Comparison of ENCODE assay signal across 15 cellular contexts in the genomic region with DNA sequence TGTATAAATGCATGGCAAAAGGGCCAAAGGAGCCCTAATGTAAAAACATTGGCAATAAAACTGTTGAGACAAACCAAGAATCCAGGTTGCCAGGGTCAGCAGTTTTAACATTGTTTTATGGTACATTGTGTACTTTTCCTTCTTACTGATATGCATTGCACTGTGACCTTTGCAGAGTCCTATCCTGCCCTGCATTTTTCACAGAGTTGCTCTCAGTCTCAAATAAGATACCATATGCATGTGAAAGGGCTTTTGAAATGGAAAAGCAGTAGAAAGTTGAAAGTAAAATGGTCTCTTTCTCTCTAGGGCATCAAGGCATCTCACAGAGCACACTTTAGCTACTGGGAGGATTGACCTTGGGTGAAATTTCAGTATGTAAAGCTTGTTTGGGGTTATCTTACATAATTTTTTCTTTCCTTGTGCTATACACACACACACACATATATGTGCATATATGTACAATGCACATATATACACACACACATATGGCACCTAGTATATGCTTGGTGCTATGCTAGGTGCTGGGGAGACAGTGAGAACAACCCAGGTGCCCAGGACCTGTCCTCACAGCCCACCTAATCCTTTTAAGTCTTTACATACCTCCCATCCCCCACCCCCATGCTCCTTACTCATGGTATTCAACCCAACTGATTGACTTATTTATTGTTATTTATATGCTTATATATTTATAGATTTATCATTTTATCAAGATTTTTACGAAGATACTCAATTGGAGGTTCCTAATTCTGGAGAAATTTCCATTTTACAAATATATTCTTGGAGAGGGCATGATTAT. TPM values are rescaled to one million over a fixed set of nuclear protein-coding genes. Genes with fewer than 3 reads are reported as not detected.
A peak's percentile ranks its signal among the peaks of the same experiment; 100 is the strongest.
DNase-seq lines count a peak whose midpoint lies in the region; FAIRE-seq and TF ChIP-seq lines count a peak whose summit lies in the region.
"Had no signal": no experiment of that assay in that cellular context is flagged by ENCODE, and none has a peak within 500 bp of the region (broad histone marks: within the 10 kb centered on the region; RNA-seq: fewer than 3 reads in every experiment).

No MANE protein-coding gene starts in this region.

- H3K9me3 ChIP-seq in HUES48 (ENCODE audit: control insufficient read depth, insufficient read depth, low read length) (peaks cover 12% of the 10 kb centered on the region; the same call in 1 of the 2 replicates), H1 (ENCODE audit: insufficient read depth in 2 of 2, low read depth in 1 of 2, low read length in 1 of 2) (peaks cover 2 to 4% of the 10 kb centered on the region in 2 experiments; a peak in 2 of 4 replicates), parathyroid adenoma (ENCODE audit: control insufficient read depth, low read length) (no peaks in the 10 kb centered on the region)
- H3K9me3 ChIP-seq: prostate gland, SJSA1, thyroid gland had no signal

- H3K79me2 ChIP-seq in H1 (ENCODE audit: control insufficient read depth in 1 of 2, insufficient read depth in 2 of 2, low read length in 2 of 2) (peaks cover 0 to 24% of the 10 kb centered on the region in 2 experiments; a peak in 3 of 4 replicates), parathyroid adenoma (peaks cover 19% of the 10 kb centered on the region)

- H3K79me1 ChIP-seq in H1 (ENCODE audit: low read depth, low read length) = 0 out of 2 replicates have a peak, but pooled peaks cover 3% of the 10 kb centered on the region

- peaks cover 38% of the 10 kb centered on the region for H3K4me1 ChIP-seq in HUES48 (ENCODE audit: control insufficient read depth, insufficient read depth, low read length)
- peaks cover 10 to 25% (median 16%) of the 10 kb centered on the region in 4 experiments; a peak in 6 of 7 replicates for H3K4me1 ChIP-seq in H1 (replicated peaks in 1 of 4; ENCODE audit: control insufficient read depth in 3 of 4, insufficient read depth in 4 of 4, low read length in 3 of 4)
- peaks cover 6% of the 10 kb centered on the region for H3K4me1 ChIP-seq in parathyroid adenoma
- H3K4me1 ChIP-seq: prostate gland had no signal

- peak overlapping the region; percentile 57 for H4K91ac ChIP-seq in H1 (replicated peaks; ENCODE audit: insufficient read length, low read length)

- H3K18ac ChIP-seq in H1 (ENCODE audit: extremely low read depth, low read length) = peak overlapping the region; percentile 75; the same call in 1 of the 2 replicates

- H3K9ac ChIP-seq in HUES48 (ENCODE audit: low read depth, low read length) = no peak overlapping the region; the same call in 1 of the 2 replicates
- H3K9ac ChIP-seq in H1 (replicated peaks in 1 of 4; ENCODE audit: extremely low read depth in 1 of 4, low read depth in 3 of 4, low read length in 3 of 4) = no peak overlapping the region
- H3K9ac ChIP-seq in parathyroid adenoma = no peak overlapping the region

- no peaks in the 10 kb centered on the region for H3K36me3 Mint-ChIP-seq in T-helper 1 cell treated with Interleukin-12 subunit alpha and Interleukin-12 subunit beta and Interleukin-4 antibody, amounts not matched to agents 30 μg/mL and 1 μg/mL, for 36 hours (ENCODE audit: low read depth)

- no peak overlapping the region for H3K27ac Mint-ChIP-seq in T-helper 1 cell treated with Interleukin-12 subunit alpha and Interleukin-12 subunit beta and Interleukin-4 antibody, amounts not matched to agents 30 μg/mL and 1 μg/mL, for 36 hours

- peak overlapping the region; percentile 90; the same call in 1 of the 2 replicates for H2BK12ac ChIP-seq in H1 (ENCODE audit: low read depth, low read length)

- H3K27ac ChIP-seq in HUES48 (ENCODE audit: low read depth, low read length) = peak overlapping the region; percentile 82
- H3K27ac ChIP-seq in H1 (ENCODE audit: low read depth, low read length) = no peak overlapping the region
- H3K27ac ChIP-seq in parathyroid adenoma = peak overlapping the region; percentile 71
- peak overlapping the region in 1 of 2 donors; percentile 99 for H3K27ac ChIP-seq in coronary artery
- H3K27ac ChIP-seq: foreskin keratinocyte, SJSA1 had no signal

- TF ChIP-seq EP300 in H1 (IDR thresholded peaks at IDR 0.05; ENCODE audit: borderline replicate concordance in 1 of 2, low read depth in 2 of 2, low read length in 2 of 2) = no peak

- no peak for TF ChIP-seq RAD21 in H1 (IDR thresholded peaks at IDR 0.05 in 1 of 2, conservative IDR thresholded peaks at IDR 0.05 in 1 of 2; ENCODE audit: low read depth in 2 of 2, low read length in 2 of 2)

- no peak overlapping the region for H4K8ac ChIP-seq in H1 (ENCODE audit: extremely low read depth, insufficient read depth, low read length)

- no peaks in the 10 kb centered on the region for H3K36me3 ChIP-seq in HUES48 (ENCODE audit: control insufficient read depth, insufficient read depth, low read length)
- H3K36me3 ChIP-seq in H1 (ENCODE audit: control insufficient read depth in 2 of 4, insufficient read depth in 4 of 4, low read length in 3 of 4) = no peaks in the 10 kb centered on the region; a peak in 1 of 8 replicates
- H3K36me3 ChIP-seq in parathyroid adenoma (ENCODE audit: control insufficient read depth, insufficient read depth, low read length) = no peaks in the 10 kb centered on the region
- H3K36me3 ChIP-seq: prostate gland, SJSA1, thyroid gland had no signal

- POLR2A ChIA-PET in H1 (lab: Charles Lee; ENCODE audit: partially characterized antibody) = no interaction called here

- no peak overlapping the region for H3K4ac ChIP-seq in H1 (replicated peaks; ENCODE audit: insufficient read length, low read depth, low read length)

- H3K14ac ChIP-seq in H1 (ENCODE audit: insufficient read length) = no peak overlapping the region

- H2AFZ ChIP-seq in H1 (ENCODE audit: low read length) (no peak overlapping the region), parathyroid adenoma (peak overlapping the region; percentile 69)

- H3K56ac ChIP-seq in H1 (replicated peaks; ENCODE audit: insufficient read length, low read depth, low read length) = no peak overlapping the region

- peaks cover 8% of the 10 kb centered on the region for H3K9me3 Mint-ChIP-seq in T-helper 1 cell treated with Interleukin-12 subunit alpha and Interleukin-12 subunit beta and Interleukin-4 antibody, amounts not matched to agents 30 μg/mL and 1 μg/mL, for 36 hours

- peak overlapping the region; percentile 72; the same call in 1 of the 2 replicates for H2BK15ac ChIP-seq in H1 (ENCODE audit: low read length)

- H3K23ac ChIP-seq in H1 (ENCODE audit: insufficient read length) = no peak overlapping the region

- TF ChIP-seq POLR2A in H1 (IDR thresholded peaks at IDR 0.05; ENCODE audit: control extremely low read depth in 1 of 2, low read depth in 2 of 2, low read length in 2 of 2) = no peak

- peak overlapping the region; percentile 63 for H3K4me3 Mint-ChIP-seq in T-helper 1 cell treated with Interleukin-12 subunit alpha and Interleukin-12 subunit beta and Interleukin-4 antibody, amounts not matched to agents 30 μg/mL and 1 μg/mL, for 36 hours

- peak overlapping the region; percentile 65 for H3K4me3 ChIP-seq in HUES48 (ENCODE audit: low read depth, low read length)
- H3K4me3 ChIP-seq in H1 (ENCODE audit: extremely low read depth in 1 of 4, insufficient read depth in 2 of 4, low read depth in 3 of 4, low read length in 4 of 4) = peak overlapping the region in 1 of 4 experiments; percentile 84; a peak in 2 of 8 replicates
- no peak overlapping the region for H3K4me3 ChIP-seq in parathyroid adenoma (ENCODE audit: low read depth, low read length)
- H3K4me3 ChIP-seq in coronary artery = no peak overlapping the region

- H4K20me1 ChIP-seq in H1 (replicated peaks in 1 of 2; ENCODE audit: control insufficient read depth in 1 of 2, insufficient read depth in 2 of 2, low read length in 2 of 2) = peaks cover 0 to 2% of the 10 kb centered on the region in 2 experiments

- no peak for FAIRE-seq in H1 (lab: Jason Lieb, UNC)

- TF ChIP-seq CTCF in H1 (IDR thresholded peaks at IDR 0.05; ENCODE audit: control extremely low read depth in 1 of 3, insufficient read depth in 1 of 3, low read depth in 1 of 3, low read length in 3 of 3) (no peak), parathyroid adenoma (IDR thresholded peaks at IDR 0.05) (no peak), coronary artery (IDR thresholded peaks at IDR 0.05) (no peak)

- 0 out of 2 replicates have a peak overlapping the region, but pooled peaks have one; percentile 55 for H2BK20ac ChIP-seq in H1 (ENCODE audit: low read length)

- DNase-seq in T-helper 1 cell = no peak
- no peak for DNase-seq in H1 (ENCODE audit: low read depth in 1 of 2, low spot score in 2 of 2)
- DNase-seq in stimulated activated CD4-positive, alpha-beta T cell treated with anti-CD3 and anti-CD28 coated beads, Interleukin-4, amount 100 ng/mL, for 24 hours = no peak
- DNase-seq in stimulated activated CD4-positive, alpha-beta T cell treated with anti-CD3 and anti-CD28 coated beads, Interleukin-15, amount 100 ng/mL, for 24 hours = no peak
- DNase-seq in coronary artery (ENCODE audit: low spot score) = no peak
- DNase-seq: 8988T, DMS 273 treated with DMSO at 0.1 percent for 48 hours, NCI-H1694 treated with DMSO at 0.1 percent for 48 hours had no signal

- H2AK5ac ChIP-seq in H1 (ENCODE audit: low read depth, low read length) = no peak overlapping the region

- no peak overlapping the region for H4K5ac ChIP-seq in H1 (ENCODE audit: insufficient read length, low read depth, low read length)

- CTCF ChIA-PET in H1 (lab: Charles Lee; ENCODE audit: partially characterized antibody) = interaction anchor here (0.6 kb wide), 1 partner anchor 649 kb away, joined by 3 read pairs; no protein-coding TSS in a partner anchor

- peak overlapping the region; percentile 52; the same call in 1 of the 2 replicates for H2BK5ac ChIP-seq in H1 (ENCODE audit: low read depth, low read length)

- 65% methylated on average over 1 of the region's 1 CpG; no CpG with 5 or more reads in 1 of the 2 experiments for WGBS in H1 (ENCODE audit: extremely low coverage in 1 of 2, insufficient coverage in 1 of 2, insufficient read length in 1 of 2, insufficient replicate concordance in 2 of 2, low coverage in 1 of 2, low lambda C conversion rate in 2 of 2, missing lambda C conversion rate in 1 of 2), 2 experiments

- H2BK120ac ChIP-seq in H1 (replicated peaks; ENCODE audit: low read depth, low read length) = no peak overlapping the region

- peaks cover 9% of the 10 kb centered on the region; the same call in 1 of the 2 replicates for H3K23me2 ChIP-seq in H1 (ENCODE audit: low read depth, low read length)

- H3K27me3 Mint-ChIP-seq in T-helper 1 cell treated with Interleukin-12 subunit alpha and Interleukin-12 subunit beta and Interleukin-4 antibody, amounts not matched to agents 30 μg/mL and 1 μg/mL, for 36 hours (ENCODE audit: low read depth) = peaks cover 36% of the 10 kb centered on the region

- peaks cover 2% of the 10 kb centered on the region for H3K4me1 Mint-ChIP-seq in T-helper 1 cell treated with Interleukin-12 subunit alpha and Interleukin-12 subunit beta and Interleukin-4 antibody, amounts not matched to agents 30 μg/mL and 1 μg/mL, for 36 hours (ENCODE audit: low read depth)

- H3K4me2 ChIP-seq in H1 (ENCODE audit: insufficient read depth in 1 of 2, low read depth in 2 of 2, low read length in 2 of 2) = peak overlapping the region; percentile 59 to 67
- peak overlapping the region; percentile 5 for H3K4me2 ChIP-seq in parathyroid adenoma (ENCODE audit: low read length)

- H3K27me3 ChIP-seq in HUES48 (ENCODE audit: control insufficient read depth, insufficient read depth, low read length) (no peaks in the 10 kb centered on the region), H1 (replicated peaks in 1 of 4; ENCODE audit: control insufficient read depth in 3 of 4, extremely low read depth in 1 of 4, insufficient read depth in 3 of 4, low read length in 3 of 4) (no peaks in the 10 kb centered on the region), parathyroid adenoma (ENCODE audit: control insufficient read depth, insufficient read depth, low read length) (no peaks in the 10 kb centered on the region)
- H3K27me3 ChIP-seq: foreskin keratinocyte, SJSA1, thyroid gland had no signal

RNA-seq across cellular contexts. Expression of a gene that starts 1.2 kb away (rescaled TPM):
- 14.0 and 15.2 TPM in 2 replicates for total RNA-seq in H1 (2021; fragmentation: NEBNext Ultra II Directional; extraction: Animal tissue kit (Norgen Biotek cat#: 25700))
- polyA plus RNA-seq in H1 (2011; rRNA removed) = 2.9 and 4.1 TPM in 2 replicates
- polyA plus RNA-seq in H1 (2011; cell fraction: cytosol; rRNA removed) = 5.1 TPM
- polyA plus RNA-seq in H1 (2011; cell fraction: nucleus; rRNA removed) = 7.8 TPM
- 7.0 to 10.9 TPM (median 8.4 TPM) in 4 replicates for polyA plus RNA-seq in H1 (2012, experiment 1 of 2)
- polyA plus RNA-seq in H1 (2012, experiment 2 of 2) = 0.41 TPM
- 8.2 TPM for polyA plus RNA-seq in H1 (2013, experiment 1 of 2)
- 7.4 TPM for polyA plus RNA-seq in H1 (2013, experiment 2 of 2)
- polyA minus RNA-seq in H1 (2011; rRNA and poly(A)+ RNA removed) = 35.0 and 41.2 TPM in 2 replicates
- polyA minus RNA-seq in H1 (2011; cell fraction: cytosol; rRNA and poly(A)+ RNA removed) = 11.2 TPM
- 45.9 TPM for polyA minus RNA-seq in H1 (2011; cell fraction: nucleus; rRNA and poly(A)+ RNA removed)
